Comparison of ENCODE assay signal across 9 cellular contexts in genomic region chr4:2862528-2862927, GRCh38. TPM values are rescaled to one million over a fixed set of nuclear protein-coding genes. Genes with fewer than 3 reads are reported as not detected.
DNase-seq lines count a peak whose midpoint lies in the region; ATAC-seq and TF ChIP-seq lines count a peak whose summit lies in the region.
"Had no signal": no experiment of that assay in that cellular context is flagged by ENCODE, and none has a peak within 500 bp of the region (broad histone marks: within the 10 kb centered on the region; RNA-seq: fewer than 3 reads in every experiment).

No MANE protein-coding gene starts in this region.

- in situ Hi-C loops in SK-MEL-5 (cut with HindIII; ENCODE audit: low pct_unique_long_range_greater_than_20kb, low sequenced_read_pairs) = no loop called here
- in situ Hi-C loops in gastrocnemius medialis (cut with MboI; ENCODE audit: low sequenced_read_pairs in 4 of 4) = no loop called here

- H3K4me1 ChIP-seq in foreskin keratinocyte = peaks cover 19% of the 10 kb centered on the region
- H3K4me1 ChIP-seq in gastrocnemius medialis = peaks cover 99 to 100% of the 10 kb centered on the region in 2 donors

- H3K36me3 ChIP-seq in gastrocnemius medialis = no peaks in the 10 kb centered on the region

- intact Hi-C loops in gastrocnemius medialis (cut with DNase I; ENCODE audit: low total_unique reads) = loop anchor here (10.0 kb wide), 2 partner anchors 98 to 328 kb away; partner anchors contain the start of gene FAM193A

- DNase-seq in GM03348 (ENCODE audit: low spot score) (peak; percentile 59), SK-MEL-5 (ENCODE audit: low read depth, low spot score) (peak; percentile 8), foreskin keratinocyte (no peak), gastrocnemius medialis (peak in 1 of 2 donors; percentile 3), NCI-H2227 treated with DMSO at 0.1 percent for 48 hours (lab: John Stamatoyannopoulos, UW) (no peak), NCI-H510A (lab: John Stamatoyannopoulos, UW) (no peak)
- DNase-seq: activated CD8-positive, alpha-beta memory T cell treated with anti-CD3 and anti-CD28 coated beads for 24 hours had no signal

- H3K27me3 ChIP-seq in foreskin keratinocyte = no peaks in the 10 kb centered on the region
- H3K27me3 ChIP-seq in gastrocnemius medialis = no peaks in the 10 kb centered on the region

- H3K9me3 ChIP-seq in gastrocnemius medialis = no peaks in the 10 kb centered on the region

- peak; percentile 65 for ATAC-seq in foreskin keratinocyte
- peak; percentile 36 to 59 for ATAC-seq in gastrocnemius medialis
- ATAC-seq in GM21528 (IDR thresholded peaks at IDR 0.05; ENCODE audit: low FRiP score, unreplicated experiment) = no peak
- ATAC-seq in GM19351 (IDR thresholded peaks at IDR 0.05; ENCODE audit: unreplicated experiment) = no peak

- no peak for TF ChIP-seq POLR2A in gastrocnemius medialis (IDR thresholded peaks at IDR 0.05)

- TF ChIP-seq CTCF in foreskin keratinocyte (conservative IDR thresholded peaks at IDR 0.05) = no peak
- TF ChIP-seq CTCF in gastrocnemius medialis (IDR thresholded peaks at IDR 0.05 in 4 of 5, conservative IDR thresholded peaks at IDR 0.05 in 1 of 5) = no peak

- H3K27ac ChIP-seq in foreskin keratinocyte = no peak overlapping the region
- peak overlapping the region; percentile 70 to 84 (median 79) for H3K27ac ChIP-seq in gastrocnemius medialis

- peak overlapping the region; percentile 3 to 36 (median 23) for H3K4me3 ChIP-seq in gastrocnemius medialis

RNA-seq across cellular contexts. Expression of gene ADD1, which starts 18.9 kb away (rescaled TPM):
- total RNA-seq in SK-MEL-5 (2014; rRNA removed; shearing (Covaris generic)) = 144 and 148 TPM in 2 replicates
- 125 and 152 TPM in 2 replicates for polyA plus RNA-seq in SK-MEL-5 (2015; cell fraction: cytosol; rRNA removed)
- polyA plus RNA-seq in SK-MEL-5 (2015; cell fraction: nucleus; rRNA removed) = 98.5 and 103 TPM in 2 replicates
- total RNA-seq in foreskin keratinocyte (173 and 176 TPM in 2 replicates), gastrocnemius medialis (100 to 1,000 TPM; 144 to 255 (median 178) TPM)
- 129 and 130 TPM in 2 replicates for polyA plus RNA-seq in foreskin keratinocyte

Comparison
In these comparisons a context has a peak if more than half of its experiments do, and no peak if none do; other contexts are left out.
1. DNase-seq: peak in GM03348 (single experiment) and SK-MEL-5 (single experiment); none in foreskin keratinocyte (0 of 2), NCI-H2227 treated with DMSO at 0.1 percent for 48 hours (single experiment) and NCI-H510A (single experiment).
2. ATAC-seq: peak in foreskin keratinocyte (single experiment) and gastrocnemius medialis (2 of 2); none in GM21528 (single experiment) and GM19351 (single experiment).